In the genomic region with DNA sequence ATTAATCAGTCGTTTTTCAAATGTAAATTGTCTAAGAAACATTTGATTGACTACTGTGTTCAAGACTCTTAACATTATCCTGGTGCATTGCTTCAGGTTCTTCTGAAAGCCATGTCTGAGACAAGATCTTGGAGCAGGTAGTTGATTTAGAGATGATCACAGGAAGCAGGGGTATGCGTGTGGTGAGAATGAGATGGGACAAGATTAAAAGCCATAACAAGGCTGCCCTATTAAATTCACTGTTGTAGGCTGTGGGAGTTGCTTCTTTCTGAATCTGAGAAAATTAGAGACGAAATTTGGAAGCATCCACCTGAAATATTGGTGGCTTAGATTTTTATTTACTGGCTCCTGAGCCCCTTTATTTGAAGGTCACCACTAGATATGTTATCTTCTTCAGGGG, we compare ENCODE assay signal across 27 cellular contexts.
"Had no signal": no experiment of that assay in that cellular context is flagged by ENCODE, and none has a peak within 500 bp of the region (broad histone marks: within the 10 kb centered on the region; RNA-seq: fewer than 3 reads in every experiment).

No MANE protein-coding gene starts in this region.

- H3K27me3 ChIP-seq: stomach, suprapubic skin, testis, thyroid gland, tibial artery, tibial nerve, transverse colon, upper lobe of left lung, upper lobe of right lung, uterus, vagina had no signal

- DNase-seq: stimulated activated CD4-positive, alpha-beta T cell treated with anti-CD3 and anti-CD28 coated beads, Interleukin-2, amount 100 ng/mL, for 48 hours; stimulated activated CD4-positive, alpha-beta T cell treated with anti-CD3 and anti-CD28 coated beads, Interleukin-4, amount 100 ng/mL, for 1 hour; stimulated activated CD4-positive, alpha-beta T cell treated with anti-CD3 and anti-CD28 coated beads, Interleukin-4, amount 100 ng/mL, for 4 hours; stimulated activated CD8-positive, alpha-beta memory T cell treated with anti-CD3 and anti-CD28 coated beads, Interleukin-4, amount 100 ng/mL, for 48 hours; stimulated activated naive B cell treated with anti-CD40 and anti-IgM and Interleukin-4, amounts not matched to agents 10 μg/mL and 1 μg/mL and 100 μg/mL, for 72 hours; stimulated activated naive CD4-positive, alpha-beta T cell; stimulated activated naive CD4-positive, alpha-beta T cell treated with Interleukin-2 at 50 U/mL for 16 hours; stimulated activated naive CD8-positive, alpha-beta T cell treated with anti-CD3 and anti-CD28 coated beads, Interleukin-15, amount 100 ng/mL, for 72 hours; stimulated activated naive CD8-positive, alpha-beta T cell treated with anti-CD3 and anti-CD28 coated beads, Interleukin-15, Interleukin-2, amounts not matched to agents 100 U/mL and 50 U/mL, for 24 hours; stomach; substantia nigra; testis; thyroid gland; tibial artery; transverse colon; trophoblast cell; upper lobe of left lung; upper lobe of right lung; uterus had no signal

- H3K4me3 ChIP-seq: stomach, suprapubic skin, testis, thoracic aorta, thyroid gland, tibial artery, tibial nerve, transverse colon, upper lobe of left lung, upper lobe of right lung, uterus, vagina had no signal

- H3K9me3 ChIP-seq: stomach, suprapubic skin, testis, thoracic aorta, thyroid gland, tibial artery, tibial nerve, transverse colon, upper lobe of left lung, upper lobe of right lung, uterus, vagina had no signal

- H3K27ac ChIP-seq: stomach, suprapubic skin, testis, thoracic aorta, thyroid gland, tibial artery, tibial nerve, transverse colon, upper lobe of left lung, upper lobe of right lung, uterus, vagina had no signal

- H3K27ac Mint-ChIP-seq: stimulated activated effector memory CD8-positive, alpha-beta T cell treated with anti-CD3 and anti-CD28 coated beads, Interleukin-12 subunit alpha, Interleukin-12 subunit beta, amount 100 ng/mL, for 72 hours; stimulated activated memory B cell treated with anti-CD40 and anti-IgM and Interleukin-4, amounts not matched to agents 10 μg/mL and 1 μg/mL and 100 μg/mL, for 72 hours; stimulated activated naive B cell treated with anti-CD40 and anti-IgM and Interleukin-4, amounts not matched to agents 10 μg/mL and 1 μg/mL and 100 μg/mL, for 72 hours; stimulated activated naive CD8-positive, alpha-beta T cell treated with anti-CD3 and anti-CD28 coated beads, Interleukin-15, amount 100 ng/mL, for 72 hours; stimulated activated naive CD8-positive, alpha-beta T cell treated with anti-CD3 and anti-CD28 coated beads, Interleukin-15, Interleukin-2, amounts not matched to agents 100 ng/mL and 50 ng/mL, for 24 hours; type B pancreatic cell had no signal

- H3K9me3 Mint-ChIP-seq: stimulated activated naive CD8-positive, alpha-beta T cell treated with anti-CD3 and anti-CD28 coated beads, Interleukin-15, amount 100 ng/mL, for 72 hours; type B pancreatic cell had no signal

- H3K4me3 Mint-ChIP-seq: stimulated activated effector memory CD8-positive, alpha-beta T cell treated with anti-CD3 and anti-CD28 coated beads, Interleukin-12 subunit alpha, Interleukin-12 subunit beta, amount 100 ng/mL, for 72 hours; stimulated activated memory B cell treated with anti-CD40 and anti-IgM and Interleukin-4, amounts not matched to agents 10 μg/mL and 1 μg/mL and 100 μg/mL, for 72 hours; stimulated activated naive B cell treated with anti-CD40 and anti-IgM and Interleukin-4, amounts not matched to agents 10 μg/mL and 1 μg/mL and 100 μg/mL, for 72 hours; stimulated activated naive CD8-positive, alpha-beta T cell treated with anti-CD3 and anti-CD28 coated beads, Interleukin-15, amount 100 ng/mL, for 72 hours; stimulated activated naive CD8-positive, alpha-beta T cell treated with anti-CD3 and anti-CD28 coated beads, Interleukin-15, Interleukin-2, amounts not matched to agents 100 ng/mL and 50 ng/mL, for 24 hours; type B pancreatic cell had no signal

- H3K4me1 ChIP-seq: stomach, suprapubic skin, testis, thyroid gland, tibial artery, tibial nerve, transverse colon, upper lobe of left lung, upper lobe of right lung, uterus, vagina had no signal

- H3K4me1 Mint-ChIP-seq: stimulated activated memory B cell treated with anti-CD40 and anti-IgM and Interleukin-4, amounts not matched to agents 10 μg/mL and 1 μg/mL and 100 μg/mL, for 72 hours; stimulated activated naive B cell treated with anti-CD40 and anti-IgM and Interleukin-4, amounts not matched to agents 10 μg/mL and 1 μg/mL and 100 μg/mL, for 72 hours; stimulated activated naive CD8-positive, alpha-beta T cell treated with anti-CD3 and anti-CD28 coated beads, Interleukin-15, amount 100 ng/mL, for 72 hours had no signal

- ATAC-seq: stimulated activated effector memory CD8-positive, alpha-beta T cell treated with anti-CD3 and anti-CD28 coated beads, Interleukin-12 subunit alpha, Interleukin-12 subunit beta, amount 100 ng/mL, for 72 hours; stimulated activated memory B cell treated with anti-CD40 and anti-IgM and Interleukin-4, amounts not matched to agents 10 μg/mL and 1 μg/mL and 100 μg/mL, for 72 hours; stimulated activated naive B cell treated with anti-CD40 and anti-IgM and Interleukin-4, amounts not matched to agents 10 μg/mL and 1 μg/mL and 100 μg/mL, for 72 hours; stimulated activated naive CD8-positive, alpha-beta T cell treated with anti-CD3 and anti-CD28 coated beads, Interleukin-15, amount 100 ng/mL, for 72 hours; stimulated activated naive CD8-positive, alpha-beta T cell treated with anti-CD3 and anti-CD28 coated beads, Interleukin-15, Interleukin-2, amounts not matched to agents 100 U/mL and 50 U/mL, for 24 hours; upper lobe of right lung had no signal

- H3K27me3 Mint-ChIP-seq: stimulated activated memory B cell treated with anti-CD40 and anti-IgM and Interleukin-4, amounts not matched to agents 10 μg/mL and 1 μg/mL and 100 μg/mL, for 72 hours; stimulated activated naive B cell treated with anti-CD40 and anti-IgM and Interleukin-4, amounts not matched to agents 10 μg/mL and 1 μg/mL and 100 μg/mL, for 72 hours; stimulated activated naive CD8-positive, alpha-beta T cell treated with anti-CD3 and anti-CD28 coated beads, Interleukin-15, amount 100 ng/mL, for 72 hours; stimulated activated naive CD8-positive, alpha-beta T cell treated with anti-CD3 and anti-CD28 coated beads, Interleukin-15, Interleukin-2, amounts not matched to agents 100 ng/mL and 50 ng/mL, for 24 hours; type B pancreatic cell had no signal

- H3K36me3 ChIP-seq: stomach, suprapubic skin, thoracic aorta, thyroid gland, tibial artery, tibial nerve, transverse colon, upper lobe of left lung, upper lobe of right lung, uterus, vagina had no signal

- H3K36me3 Mint-ChIP-seq: stimulated activated effector memory CD8-positive, alpha-beta T cell treated with anti-CD3 and anti-CD28 coated beads, Interleukin-12 subunit alpha, Interleukin-12 subunit beta, amount 100 ng/mL, for 72 hours; stimulated activated memory B cell treated with anti-CD40 and anti-IgM and Interleukin-4, amounts not matched to agents 10 μg/mL and 1 μg/mL and 100 μg/mL, for 72 hours; stimulated activated naive B cell treated with anti-CD40 and anti-IgM and Interleukin-4, amounts not matched to agents 10 μg/mL and 1 μg/mL and 100 μg/mL, for 72 hours; type B pancreatic cell had no signal
